In the genomic region with DNA sequence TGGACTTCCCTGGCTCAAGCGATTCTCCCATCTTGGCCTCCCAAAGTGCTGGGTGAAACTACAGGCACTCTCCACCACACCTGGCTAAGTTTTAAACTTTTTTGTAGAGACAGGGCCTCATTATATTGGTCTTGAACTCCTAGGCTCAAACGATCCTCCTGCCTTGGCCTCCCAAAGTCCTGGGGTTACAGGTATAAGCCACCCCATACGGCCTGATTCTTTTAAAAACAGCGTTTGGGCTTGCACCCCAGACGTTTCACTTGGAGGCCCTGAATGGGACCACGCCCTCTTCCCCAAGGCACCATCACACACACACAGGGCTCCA, we compare ENCODE assay signal across 10 cellular contexts. TPM values are rescaled to one million over a fixed set of nuclear protein-coding genes. Genes with fewer than 3 reads are reported as not detected.
"Had no signal": no experiment of that assay in that cellular context is flagged by ENCODE, and none has a peak within 500 bp of the region (broad histone marks: within the 10 kb centered on the region; RNA-seq: fewer than 3 reads in every experiment).

No MANE protein-coding gene starts in this region.

- H3K4me2 ChIP-seq: hepatocyte had no signal

- H3K4me1 ChIP-seq: colonic mucosa had no signal

- H3K27ac ChIP-seq: colonic mucosa, hepatocyte, lower lobe of right lung, psoas muscle had no signal

- H2AFZ ChIP-seq: hepatocyte had no signal

- H3K4me3 ChIP-seq: colonic mucosa, gastrocnemius medialis, hepatocyte, lower lobe of right lung, psoas muscle had no signal

- H3K79me2 ChIP-seq: hepatocyte had no signal

- H3K4me3 Mint-ChIP-seq: activated CD8-positive, alpha-beta T cell treated with anti-CD3 and anti-CD28 coated beads, Interleukin-2, amount 10 ng/mL, durations not matched to agents 7 days and 5 days; activated naive CD8-positive, alpha-beta T cell treated with anti-CD3 and anti-CD28 coated beads, Interleukin-2, amount 50 U/mL, for 24 hours; activated T-helper 1 cell treated with anti-CD3 and anti-CD28 coated beads, Interleukin-12 subunit alpha, Interleukin-12 subunit beta, Interleukin-2, Interleukin-4 antibody, amounts not matched to agents 30 ng/mL and 10 ng/mL and 1 ng/mL, durations not matched to agents 14 hours and 24 hours and 36 hours; stimulated activated naive B cell treated with anti-CD40 and anti-IgM and Interleukin-4, amounts not matched to agents 10 μg/mL and 1 μg/mL and 100 μg/mL, for 72 hours; WTC11 had no signal

- H3K36me3 ChIP-seq: colonic mucosa, gastrocnemius medialis, lower lobe of right lung had no signal

- H3K36me3 Mint-ChIP-seq: WTC11 had no signal

- H3K27ac Mint-ChIP-seq: activated CD8-positive, alpha-beta T cell treated with anti-CD3 and anti-CD28 coated beads, Interleukin-2, amount 10 ng/mL, durations not matched to agents 7 days and 5 days; activated naive CD8-positive, alpha-beta T cell treated with anti-CD3 and anti-CD28 coated beads, Interleukin-2, amount 50 U/mL, for 24 hours; activated T-helper 1 cell treated with anti-CD3 and anti-CD28 coated beads, Interleukin-12 subunit alpha, Interleukin-12 subunit beta, Interleukin-2, Interleukin-4 antibody, amounts not matched to agents 30 ng/mL and 10 ng/mL and 1 ng/mL, durations not matched to agents 14 hours and 24 hours and 36 hours; stimulated activated naive B cell treated with anti-CD40 and anti-IgM and Interleukin-4, amounts not matched to agents 10 μg/mL and 1 μg/mL and 100 μg/mL, for 72 hours; WTC11 had no signal

- H3K9me3 ChIP-seq: colonic mucosa, gastrocnemius medialis, lower lobe of right lung, psoas muscle had no signal

- H3K27me3 ChIP-seq: colonic mucosa, gastrocnemius medialis had no signal

- H3K27me3 Mint-ChIP-seq: stimulated activated naive B cell treated with anti-CD40 and anti-IgM and Interleukin-4, amounts not matched to agents 10 μg/mL and 1 μg/mL and 100 μg/mL, for 72 hours had no signal

RNA-seq across cellular contexts. Expression of a gene that starts 32.8 kb away (rescaled TPM):
- total RNA-seq: activated T-helper 1 cell treated with anti-CD3 and anti-CD28 coated beads, Interleukin-12 subunit alpha, Interleukin-12 subunit beta, Interleukin-2, Interleukin-4 antibody, amounts not matched to agents 30 ng/mL and 10 ng/mL and 1 ng/mL, durations not matched to agents 14 hours and 24 hours and 36 hours had no signal
